ENCODE assay signal across 9 cellular contexts in the genomic region with DNA sequence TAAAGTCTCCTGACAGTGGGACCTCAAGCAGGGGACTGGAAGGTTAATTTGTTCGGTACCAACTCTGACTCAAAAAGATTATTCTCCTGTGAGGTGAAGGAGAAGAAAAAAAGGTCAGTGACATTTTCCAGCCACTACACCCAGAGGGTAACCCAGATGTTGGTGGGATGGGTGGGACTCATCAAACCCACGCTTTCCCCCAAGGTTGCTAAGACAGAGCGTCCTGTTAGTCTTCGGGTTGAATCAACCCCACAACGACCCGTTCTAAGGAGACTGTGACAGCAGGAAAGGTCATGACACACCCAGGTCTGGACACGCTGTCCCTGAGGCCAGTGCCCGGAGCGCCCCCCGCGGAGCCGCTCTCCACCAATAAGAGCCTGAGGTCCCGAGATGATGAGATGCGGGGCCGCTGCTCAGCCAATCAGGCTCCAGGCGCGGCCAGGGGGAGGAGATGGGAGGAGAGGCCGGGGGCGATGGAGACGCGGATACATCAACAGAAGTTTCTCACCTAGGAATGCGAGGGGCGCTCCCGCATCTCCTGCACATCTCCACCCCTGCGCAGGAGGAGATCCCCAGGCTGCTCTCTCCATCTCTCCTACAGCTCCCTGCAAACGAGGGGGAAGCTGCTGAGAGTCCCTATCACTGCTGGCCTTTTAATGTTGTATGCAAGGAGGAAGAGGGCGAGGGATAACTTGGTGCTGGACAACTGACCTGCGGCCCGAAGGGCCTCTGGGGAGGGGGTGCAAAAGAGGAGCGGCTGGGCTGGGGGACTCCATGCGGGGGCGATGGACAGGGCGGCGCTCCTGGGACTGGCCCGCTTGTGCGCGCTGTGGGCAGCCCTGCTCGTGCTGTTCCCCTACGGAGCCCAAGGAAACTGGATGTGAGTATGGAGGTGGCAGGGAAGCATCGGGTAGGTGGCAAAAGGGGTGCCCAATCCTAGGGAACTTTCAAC. TPM values are rescaled to one million over a fixed set of nuclear protein-coding genes. Genes with fewer than 3 reads are reported as not detected.
A peak's percentile ranks its signal among the peaks of the same experiment; 100 is the strongest.
DNase-seq lines count a peak whose midpoint lies in the region; ATAC-seq, FAIRE-seq and TF ChIP-seq lines count a peak whose summit lies in the region.
"Had no signal": no experiment of that assay in that cellular context is flagged by ENCODE, and none has a peak within 500 bp of the region (broad histone marks: within the 10 kb centered on the region; RNA-seq: fewer than 3 reads in every experiment).

A gene with protein sequence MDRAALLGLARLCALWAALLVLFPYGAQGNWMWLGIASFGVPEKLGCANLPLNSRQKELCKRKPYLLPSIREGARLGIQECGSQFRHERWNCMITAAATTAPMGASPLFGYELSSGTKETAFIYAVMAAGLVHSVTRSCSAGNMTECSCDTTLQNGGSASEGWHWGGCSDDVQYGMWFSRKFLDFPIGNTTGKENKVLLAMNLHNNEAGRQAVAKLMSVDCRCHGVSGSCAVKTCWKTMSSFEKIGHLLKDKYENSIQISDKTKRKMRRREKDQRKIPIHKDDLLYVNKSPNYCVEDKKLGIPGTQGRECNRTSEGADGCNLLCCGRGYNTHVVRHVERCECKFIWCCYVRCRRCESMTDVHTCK (plus strand): TSS at position 493 of the 952 bp plus-strand sequence. CDS start 293 bp downstream, at position 786.

- no peaks in the 10 kb centered on the region for H3K9me3 ChIP-seq in T-helper 17 cell (ENCODE audit: control insufficient read depth, low read length, poor library complexity, severe bottlenecking)
- no peaks in the 10 kb centered on the region for H3K9me3 ChIP-seq in cardiac muscle cell (ENCODE audit: low read depth)

- peaks cover 15% of the 10 kb centered on the region for H3K4me1 Mint-ChIP-seq in T-helper 1 cell treated with Interleukin-12 subunit alpha and Interleukin-12 subunit beta and Interleukin-4 antibody, amounts not matched to agents 30 μg/mL and 1 μg/mL, for 36 hours (ENCODE audit: low read depth)
- peaks cover 12% of the 10 kb centered on the region for H3K4me1 Mint-ChIP-seq in T-helper 17 cell

- no peaks in the 10 kb centered on the region for H3K36me3 Mint-ChIP-seq in T-helper 1 cell treated with Interleukin-12 subunit alpha and Interleukin-12 subunit beta and Interleukin-4 antibody, amounts not matched to agents 30 μg/mL and 1 μg/mL, for 36 hours (ENCODE audit: low read depth)
- no peaks in the 10 kb centered on the region for H3K36me3 Mint-ChIP-seq in T-helper 17 cell (ENCODE audit: low read depth)

- ATAC-seq in T-helper 17 cell = no peak
- ATAC-seq in sciatic nerve = peak; percentile 42
- no peak for ATAC-seq in GM18505 (IDR thresholded peaks at IDR 0.05; ENCODE audit: unreplicated experiment)

- peaks cover 62% of the 10 kb centered on the region for H3K27me3 ChIP-seq in cardiac muscle cell

- H3K4me3 ChIP-seq in cardiac muscle cell = peak within 1 kb of the TSS; percentile 18

- H3K36me3 ChIP-seq in cardiac muscle cell = no peaks in the 10 kb centered on the region

- no peak within 1 kb of the TSS for H3K27ac ChIP-seq in cardiac muscle cell
- H3K27ac ChIP-seq: C4-2B had no signal

- no peaks in the 10 kb centered on the region for H3K9me3 Mint-ChIP-seq in T-helper 1 cell treated with Interleukin-12 subunit alpha and Interleukin-12 subunit beta and Interleukin-4 antibody, amounts not matched to agents 30 μg/mL and 1 μg/mL, for 36 hours

- H3K27me3 Mint-ChIP-seq in T-helper 1 cell treated with Interleukin-12 subunit alpha and Interleukin-12 subunit beta and Interleukin-4 antibody, amounts not matched to agents 30 μg/mL and 1 μg/mL, for 36 hours (ENCODE audit: low read depth) = peaks cover 71% of the 10 kb centered on the region
- peaks cover 70% of the 10 kb centered on the region for H3K27me3 Mint-ChIP-seq in T-helper 17 cell

- TF ChIP-seq CTCF in cardiac muscle cell (IDR thresholded peaks at IDR 0.05; ENCODE audit: low read depth, low read length) = no peak

- DNase-seq in T-helper 1 cell (no peak), T-helper 17 cell (no peak), cardiac muscle cell (ENCODE audit: low read depth in 1 of 2, low spot score in 1 of 2) (peak in 1 of 2 donors; percentile 7), sciatic nerve (ENCODE audit: low spot score) (no peak), NCI-H1048 (lab: John Stamatoyannopoulos, UW) (no peak), GM12892 (ENCODE audit: insufficient read length) (no peak)

- peak within 1 kb of the TSS; percentile 59 for H3K4me3 Mint-ChIP-seq in T-helper 1 cell treated with Interleukin-12 subunit alpha and Interleukin-12 subunit beta and Interleukin-4 antibody, amounts not matched to agents 30 μg/mL and 1 μg/mL, for 36 hours
- H3K4me3 Mint-ChIP-seq in T-helper 17 cell = peak within 1 kb of the TSS; percentile 76

- TF ChIP-seq POLR2A in GM18505 (IDR thresholded peaks at IDR 0.05; ENCODE audit: borderline replicate concordance, extremely low read depth, insufficient read depth, insufficient read length) (no peak), GM12892 (IDR thresholded peaks at IDR 0.05; ENCODE audit: low read depth, low read length) (no peak)

- no peak for FAIRE-seq in GM12892 (lab: Jason Lieb, UNC)

- no peaks in the 10 kb centered on the region for H3K4me1 ChIP-seq in cardiac muscle cell (ENCODE audit: low read depth)

- no peak within 1 kb of the TSS for H3K27ac Mint-ChIP-seq in T-helper 1 cell treated with Interleukin-12 subunit alpha and Interleukin-12 subunit beta and Interleukin-4 antibody, amounts not matched to agents 30 μg/mL and 1 μg/mL, for 36 hours
- no peak within 1 kb of the TSS for H3K27ac Mint-ChIP-seq in T-helper 17 cell

- intact Hi-C loops in sciatic nerve (cut with DNase I) = no loop called here

RNA-seq across cellular contexts. Expression of the gene that starts here (rescaled TPM):
- total RNA-seq in T-helper 17 cell = not detected
- total RNA-seq in cardiac muscle cell = not detected in 2 replicates
- polyA plus RNA-seq in cardiac muscle cell = 0.22 TPM in 1 of 2 replicates, not detected in the other
- not detected for total RNA-seq in sciatic nerve
- polyA plus RNA-seq in GM12892 (2012; ENCODE audit: missing spikeins) = not detected

Comparison
In these comparisons a context has a peak if more than half of its experiments do, and no peak if none do; other contexts are left out.
1. Peak in ATAC-seq in sciatic nerve; RNA of the gene not detected or under 1 TPM.